Comparison of ENCODE assay signal across 14 cellular contexts in the genomic region with DNA sequence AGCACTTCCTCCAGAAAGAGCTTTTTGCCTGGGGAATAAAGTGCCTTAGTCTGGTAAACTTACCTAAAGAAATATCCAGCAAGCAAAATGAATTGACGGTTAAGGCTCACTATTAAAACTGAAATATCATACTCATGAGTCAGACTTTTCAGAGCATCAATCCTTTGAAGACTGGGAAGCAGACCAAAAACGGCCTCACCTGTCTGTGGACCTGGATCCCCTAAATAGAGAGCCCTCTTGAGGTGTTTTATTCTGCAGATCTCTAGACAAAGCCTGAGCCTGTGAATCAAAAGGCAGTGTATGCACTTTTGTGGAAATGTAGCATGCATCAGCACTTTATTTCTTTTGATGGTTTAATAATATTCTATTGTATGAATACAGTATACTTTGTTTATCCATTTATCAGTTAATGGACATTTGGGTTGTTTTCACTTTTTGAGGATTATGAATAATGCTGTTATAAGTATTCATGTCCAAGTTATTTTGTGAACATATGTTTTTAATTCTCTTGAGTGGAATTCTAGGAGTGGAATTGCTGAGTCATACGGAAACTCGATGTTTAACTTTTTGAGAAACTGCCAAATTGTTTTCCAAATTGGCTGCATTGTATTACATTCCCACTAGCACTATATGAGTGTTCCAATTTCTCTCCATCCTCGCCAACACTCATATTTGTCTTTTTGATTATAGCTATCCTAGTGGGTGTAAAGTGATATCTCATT.
DNase-seq lines count a peak whose midpoint lies in the region; ATAC-seq and TF ChIP-seq lines count a peak whose summit lies in the region.
"Had no signal": no experiment of that assay in that cellular context is flagged by ENCODE, and none has a peak within 500 bp of the region (broad histone marks: within the 10 kb centered on the region; RNA-seq: fewer than 3 reads in every experiment).

No MANE protein-coding gene starts in this region.

- H3K27me3 ChIP-seq in BJ (ENCODE audit: control insufficient read depth, insufficient read depth, low read length) (no peaks in the 10 kb centered on the region), suprapubic skin (no peaks in the 10 kb centered on the region)

- H3K27ac ChIP-seq in suprapubic skin, result no peak overlapping the region

- H3K36me3 ChIP-seq in BJ (ENCODE audit: control insufficient read depth, insufficient read depth, low read length) (no peaks in the 10 kb centered on the region), suprapubic skin (no peaks in the 10 kb centered on the region)

- no peak for TF ChIP-seq POLR2A in suprapubic skin (IDR thresholded peaks at IDR 0.05)

- H3K4me3 ChIP-seq in BJ (ENCODE audit: low read depth, low read length) (no peak overlapping the region), suprapubic skin (no peak overlapping the region)

- no peak for ATAC-seq in GM18868 (IDR thresholded peaks at IDR 0.05; ENCODE audit: unreplicated experiment)
- ATAC-seq: activated CD8-positive, alpha-beta T cell treated with anti-CD3 and anti-CD28 coated beads for 36 hours; activated naive CD4-positive, alpha-beta T cell treated with anti-CD3 and anti-CD28 coated beads, Interleukin-2, amount 50 U/mL, for 72 hours; stimulated activated naive CD8-positive, alpha-beta T cell treated with anti-CD3 and anti-CD28 coated beads, Interleukin-15, Interleukin-2, amounts not matched to agents 100 U/mL and 50 U/mL, for 24 hours had no signal

- POLR2A ChIA-PET in BJ (lab: Charles Lee), result no interaction called here

- 0 out of 2 replicates have a peak, but pooled peaks have one; percentile 2 for TF ChIP-seq CTCF in BJ (IDR thresholded peaks at IDR 0.05; ENCODE audit: insufficient read depth, low read depth, low read length)
- no peak for TF ChIP-seq CTCF in suprapubic skin (IDR thresholded peaks at IDR 0.05)

- no peaks in the 10 kb centered on the region for H3K4me1 ChIP-seq in suprapubic skin

- no peaks in the 10 kb centered on the region for H3K9me3 ChIP-seq in suprapubic skin

- DNase-seq in BJ (ENCODE audit: low read depth) (peak; percentile 67), LHCN-M2 (ENCODE audit: low read depth) (peak; percentile 87), astrocyte of the hippocampus (ENCODE audit: low read depth, low spot score) (peak; percentile 67), kidney tubule cell (ENCODE audit: low spot score) (peak; percentile 14), medulla oblongata (ENCODE audit: extremely low spot score) (no peak), suprapubic skin (ENCODE audit: low spot score in 2 of 2) (no peak), SIG-M5 treated with dmso at 0.1 percent for 504 hours (lab: John Stamatoyannopoulos, UW; ENCODE audit: unreplicated experiment) (no peak)
- DNase-seq: activated CD8-positive, alpha-beta T cell treated with anti-CD3 and anti-CD28 coated beads for 36 hours; Calu3; kidney; stimulated activated CD4-positive, alpha-beta T cell treated with anti-CD3 and anti-CD28 coated beads, Interleukin-2, amount 100 ng/mL, for 24 hours; stimulated activated naive CD8-positive, alpha-beta T cell treated with anti-CD3 and anti-CD28 coated beads, Interleukin-15, Interleukin-2, amounts not matched to agents 100 U/mL and 50 U/mL, for 24 hours had no signal

- 20% methylated on average over 5 of the region's 5 CpGs for WGBS in suprapubic skin

- no peak for TF ChIP-seq EP300 in suprapubic skin (IDR thresholded peaks at IDR 0.05)

- CTCF ChIA-PET in BJ (lab: Yijun Ruan, JAX), result interaction anchor here (2.3 kb wide), 1 partner anchor 448 kb away, joined by 10 read pairs; no protein-coding TSS in a partner anchor

Comparison
In these comparisons a context has a peak if more than half of its experiments do, and no peak if none do; other contexts are left out.
1. DNase-seq: peak in BJ (single experiment), LHCN-M2 (single experiment), astrocyte of the hippocampus (single experiment) and kidney tubule cell (single experiment); none in medulla oblongata (single experiment), suprapubic skin (0 of 2) and SIG-M5 treated with dmso at 0.1 percent for 504 hours (single experiment).